15 cellular contexts compared by ENCODE assay signal in genomic region chr3:147407495-147408179, GRCh38. TPM values are rescaled to one million over a fixed set of nuclear protein-coding genes. Genes with fewer than 3 reads are reported as not detected.
DNase-seq lines count a peak whose midpoint lies in the region; ATAC-seq, FAIRE-seq and TF ChIP-seq lines count a peak whose summit lies in the region.
"Had no signal": no experiment of that assay in that cellular context is flagged by ENCODE, and none has a peak within 500 bp of the region (broad histone marks: within the 10 kb centered on the region; RNA-seq: fewer than 3 reads in every experiment).

No MANE protein-coding gene starts in this region.

- no peaks in the 10 kb centered on the region for H3K9me2 ChIP-seq in GM23338 (ENCODE audit: insufficient read depth)

- no peak overlapping the region for H2AFZ ChIP-seq in GM23338
- H2AFZ ChIP-seq in HepG2 (ENCODE audit: low read length) = no peak overlapping the region

- H3K4me3 Mint-ChIP-seq in GM23338 = peak overlapping the region; percentile 79
- H3K4me3 Mint-ChIP-seq in central memory CD8-positive, alpha-beta T cell = no peak overlapping the region
- peak overlapping the region in 7 of 10 donors; percentile 37 to 70 (median 47) for H3K4me3 Mint-ChIP-seq in naive thymus-derived CD4-positive, alpha-beta T cell

- DNase-seq in GM23338 (ENCODE audit: low spot score) (peak; percentile 59), SIG-M5 treated with dmso at 0.1 percent for 504 hours (lab: John Stamatoyannopoulos, UW; ENCODE audit: unreplicated experiment) (no peak), GF-D8 (lab: John Stamatoyannopoulos, UW) (no peak), HepG2 (ENCODE audit: low spot score) (no peak), right atrium auricular region (ENCODE audit: low spot score) (no peak)
- no peak for DNase-seq in central memory CD8-positive, alpha-beta T cell (ENCODE audit: low spot score in 2 of 2)
- DNase-seq in naive thymus-derived CD4-positive, alpha-beta T cell = no peak
- DNase-seq: heart left ventricle, IMR-90, NCI-H1417, SHP77 treated with DMSO at 0.1 percent for 48 hours, testis had no signal

- H3K36me3 Mint-ChIP-seq in GM23338 (ENCODE audit: low read depth) = no peaks in the 10 kb centered on the region
- peaks cover 10% of the 10 kb centered on the region for H3K36me3 Mint-ChIP-seq in central memory CD8-positive, alpha-beta T cell (ENCODE audit: insufficient read depth)
- peaks cover 0 to 21% (median 6%) of the 10 kb centered on the region in 5 donors for H3K36me3 Mint-ChIP-seq in naive thymus-derived CD4-positive, alpha-beta T cell

- no peak for ATAC-seq in GM23338
- ATAC-seq in central memory CD8-positive, alpha-beta T cell (replicated peaks; ENCODE audit: extremely low read depth, poor library complexity, severe bottlenecking) = no peak
- no peak for ATAC-seq in naive thymus-derived CD4-positive, alpha-beta T cell
- no peak for ATAC-seq in HepG2
- ATAC-seq: heart left ventricle had no signal

- peaks cover 79% of the 10 kb centered on the region for H3K4me1 Mint-ChIP-seq in GM23338
- no peaks in the 10 kb centered on the region for H3K4me1 Mint-ChIP-seq in central memory CD8-positive, alpha-beta T cell
- peaks cover 9 to 38% (median 26%) of the 10 kb centered on the region in 7 donors for H3K4me1 Mint-ChIP-seq in naive thymus-derived CD4-positive, alpha-beta T cell

- no peak overlapping the region for H3K9ac ChIP-seq in BLaER1 treated with 17β-estradiol and CSF1 and Interleukin-3, amounts not matched to agents 10 nM and 100 nM
- no peak overlapping the region for H3K9ac ChIP-seq in HepG2 (ENCODE audit: insufficient read depth, low read depth, low read length)

- peaks cover 12 to 24% (median 21%) of the 10 kb centered on the region in 10 experiments for H3K4me1 ChIP-seq in BLaER1 treated with 17β-estradiol and CSF1 and Interleukin-3, amounts not matched to agents 10 nM and 100 nM
- H3K4me1 ChIP-seq in GM23338 (ENCODE audit: insufficient read depth) (peaks cover 81% of the 10 kb centered on the region), HepG2 (ENCODE audit: insufficient read depth, low read length) (no peaks in the 10 kb centered on the region), right atrium auricular region (peaks cover 0 to 31% of the 10 kb centered on the region in 2 donors)
- no peaks in the 10 kb centered on the region for H3K4me1 ChIP-seq in naive thymus-derived CD4-positive, alpha-beta T cell (ENCODE audit: control insufficient read depth in 2 of 2, insufficient read depth in 2 of 2, low read length in 2 of 2)

- WGBS in HepG2 (ENCODE audit: low lambda C conversion rate) = 66% methylated on average over 27 of the region's 27 CpGs

- peaks cover 99% of the 10 kb centered on the region for H3K27me3 Mint-ChIP-seq in GM23338 (ENCODE audit: insufficient read depth, low read depth, poor library complexity)
- peaks cover 85% of the 10 kb centered on the region for H3K27me3 Mint-ChIP-seq in central memory CD8-positive, alpha-beta T cell
- peaks cover 79 to 87% (median 83%) of the 10 kb centered on the region in 5 donors for H3K27me3 Mint-ChIP-seq in naive thymus-derived CD4-positive, alpha-beta T cell

- CTCF ChIA-PET in naive thymus-derived CD4-positive, alpha-beta T cell (lab: Charles Lee) = no interaction called here
- CTCF ChIA-PET in HepG2 (lab: Yijun Ruan, JAX; ENCODE audit: low intra/inter-chr PET ratio, low total read pairs) = no interaction called here

- peaks cover 0 to 22% (median 7%) of the 10 kb centered on the region in 11 experiments; a peak in 8 of 22 replicates for H4K20me1 ChIP-seq in BLaER1 treated with 17β-estradiol and CSF1 and Interleukin-3, amounts not matched to agents 10 nM and 100 nM
- H4K20me1 ChIP-seq in GM23338 (replicated peaks; ENCODE audit: insufficient read depth) (no peaks in the 10 kb centered on the region; the same call in 1 of the 2 replicates), HepG2 (ENCODE audit: insufficient read depth, low read length) (no peaks in the 10 kb centered on the region)

- H3K27me3 ChIP-seq in BLaER1 treated with 17β-estradiol and CSF1 and Interleukin-3, amounts not matched to agents 10 nM and 100 nM = peaks cover 98 to 100% (median 100%) of the 10 kb centered on the region in 11 experiments
- H3K27me3 ChIP-seq in GM23338 (ENCODE audit: insufficient read depth) (peaks cover 98% of the 10 kb centered on the region), HepG2 (ENCODE audit: control insufficient read depth in 1 of 2, insufficient read depth in 2 of 2, low read length in 2 of 2) (peaks cover 2 to 49% of the 10 kb centered on the region in 2 experiments), right atrium auricular region (peaks cover 61 to 74% of the 10 kb centered on the region in 2 donors)
- peaks cover 0 to 25% of the 10 kb centered on the region in 2 donors for H3K27me3 ChIP-seq in naive thymus-derived CD4-positive, alpha-beta T cell (ENCODE audit: control insufficient read depth in 2 of 2, insufficient read depth in 2 of 2, low read length in 2 of 2)
- H3K27me3 ChIP-seq: testis had no signal

- TF ChIP-seq POLR2A in HepG2 (IDR thresholded peaks at IDR 0.05; ENCODE audit: insufficient read depth in 1 of 2, low read depth in 2 of 2, low read length in 2 of 2) = no peak

- H3K9me3 Mint-ChIP-seq in GM23338 = peaks cover 12% of the 10 kb centered on the region
- H3K9me3 Mint-ChIP-seq in central memory CD8-positive, alpha-beta T cell = peaks cover 10% of the 10 kb centered on the region
- peaks cover 0 to 60% (median 20%) of the 10 kb centered on the region in 11 donors for H3K9me3 Mint-ChIP-seq in naive thymus-derived CD4-positive, alpha-beta T cell

- no peak for FAIRE-seq in HepG2 (lab: Jason Lieb, UNC)
- FAIRE-seq: TTC549 had no signal

- H3K4me3 ChIP-seq in BLaER1 treated with 17β-estradiol and CSF1 and Interleukin-3, amounts not matched to agents 10 nM and 100 nM = 0 out of 20 replicates have a peak overlapping the region, but pooled peaks of 1 of the 10 experiments have one; percentile 12
- H3K4me3 ChIP-seq in GM23338 = peak overlapping the region; percentile 71
- no peak overlapping the region for H3K4me3 ChIP-seq in naive thymus-derived CD4-positive, alpha-beta T cell (ENCODE audit: low read length)
- no peak overlapping the region for H3K4me3 ChIP-seq in HepG2 (replicated peaks in 1 of 3; ENCODE audit: insufficient read depth in 1 of 3, low read depth in 2 of 3, low read length in 3 of 3)
- H3K4me3 ChIP-seq in right atrium auricular region = no peak overlapping the region
- H3K4me3 ChIP-seq: heart left ventricle, testis had no signal

- no TSS peak for BruUV-seq in HepG2 (replicated peaks; lab: Mats Ljungman, UMichigan)

- no peak for TF ChIP-seq RAD21 in HepG2 (CRISPR knock-in tag; IDR thresholded peaks at IDR 0.05)

- in situ Hi-C loops in HepG2 (cut with HindIII; ENCODE audit: extremely low pct_ligation_motif_present, low pct_unique_long_range_greater_than_20kb) = no loop called here

- TF ChIP-seq EP300 in HepG2 (IDR thresholded peaks at IDR 0.05; ENCODE audit: low read depth in 2 of 2, low read length in 2 of 2) (no peak), HepG2 (CRISPR knock-in tag; IDR thresholded peaks at IDR 0.05; ENCODE audit: borderline replicate concordance) (no peak)

- H3K27ac ChIP-seq in BLaER1 treated with 17β-estradiol and CSF1 and Interleukin-3, amounts not matched to agents 10 nM and 100 nM = no peak overlapping the region
- H3K27ac ChIP-seq in GM23338 (ENCODE audit: low read depth) (no peak overlapping the region), HepG2 (ENCODE audit: extremely low read length, insufficient read depth, low read length) (no peak overlapping the region), right atrium auricular region (no peak overlapping the region)
- no peak overlapping the region for H3K27ac ChIP-seq in naive thymus-derived CD4-positive, alpha-beta T cell (ENCODE audit: low read depth, low read length)
- H3K27ac ChIP-seq: heart left ventricle, testis had no signal

- peaks cover 47 to 82% (median 67%) of the 10 kb centered on the region in 11 experiments for H3K9me3 ChIP-seq in BLaER1 treated with 17β-estradiol and CSF1 and Interleukin-3, amounts not matched to agents 10 nM and 100 nM (replicated peaks in 1 of 11)
- peaks cover 0 to 15% (median 0%) of the 10 kb centered on the region in 3 experiments for H3K9me3 ChIP-seq in naive thymus-derived CD4-positive, alpha-beta T cell (ENCODE audit: control insufficient read depth in 2 of 3, low read length in 3 of 3)
- H3K9me3 ChIP-seq in HepG2 (ENCODE audit: low read length) (no peaks in the 10 kb centered on the region), right atrium auricular region (peaks cover 0 to 8% of the 10 kb centered on the region in 2 donors)
- H3K9me3 ChIP-seq: heart left ventricle, testis had no signal

- intact Hi-C loops in naive thymus-derived CD4-positive, alpha-beta T cell (cut with micrococcal nuclease) = no loop called here
- intact Hi-C loops in HepG2 (cut with micrococcal nuclease; ENCODE audit: unreplicated experiment) = no loop called here

- no peaks in the 10 kb centered on the region for H3K79me2 ChIP-seq in GM23338 (replicated peaks; ENCODE audit: insufficient read depth)
- H3K79me2 ChIP-seq in HepG2 (ENCODE audit: insufficient read depth, low read length) = no peaks in the 10 kb centered on the region

- TF ChIP-seq CTCF in GM23338 (conservative IDR thresholded peaks at IDR 0.05; ENCODE audit: low read depth in 2 of 2) (no peak), HepG2 (CRISPR knock-in tag; IDR thresholded peaks at IDR 0.05) (no peak), right atrium auricular region (IDR thresholded peaks at IDR 0.05) (no peak)

- peaks cover 50% of the 10 kb centered on the region for H3F3A ChIP-seq in GM23338 (replicated peaks; ENCODE audit: low read depth)

- H3K4me2 ChIP-seq in BLaER1 treated with 17β-estradiol and CSF1 and Interleukin-3, amounts not matched to agents 10 nM and 100 nM = peak overlapping the region in 10 of 11 experiments; percentile 47 to 71 (median 58); a peak in 15 of 22 replicates
- H3K4me2 ChIP-seq in GM23338 (peak overlapping the region; percentile 95), HepG2 (ENCODE audit: low read depth, low read length) (no peak overlapping the region; the same call in 1 of the 2 replicates)

- H3K27ac Mint-ChIP-seq in GM23338 = no peak overlapping the region
- peak overlapping the region; percentile 84 for H3K27ac Mint-ChIP-seq in central memory CD8-positive, alpha-beta T cell (ENCODE audit: low read depth)
- H3K27ac Mint-ChIP-seq in naive thymus-derived CD4-positive, alpha-beta T cell = peak overlapping the region in 2 of 9 donors; percentile 54 to 91

- POLR2A ChIA-PET in naive thymus-derived CD4-positive, alpha-beta T cell (lab: Charles Lee) = no interaction called here
- POLR2A ChIA-PET in HepG2 (lab: Yijun Ruan, JAX) = no interaction called here

- H3K36me3 ChIP-seq in BLaER1 treated with 17β-estradiol and CSF1 and Interleukin-3, amounts not matched to agents 10 nM and 100 nM = no peaks in the 10 kb centered on the region
- no peaks in the 10 kb centered on the region for H3K36me3 ChIP-seq in GM23338 (ENCODE audit: insufficient read depth)
- H3K36me3 ChIP-seq in naive thymus-derived CD4-positive, alpha-beta T cell (ENCODE audit: control insufficient read depth in 2 of 3, insufficient read depth in 3 of 3, low read length in 3 of 3) = no peaks in the 10 kb centered on the region
- H3K36me3 ChIP-seq in HepG2 (replicated peaks in 1 of 2; ENCODE audit: control insufficient read depth in 1 of 2, insufficient read depth in 2 of 2, low read length in 2 of 2) = no peaks in the 10 kb centered on the region
- no peaks in the 10 kb centered on the region for H3K36me3 ChIP-seq in right atrium auricular region
- H3K36me3 ChIP-seq: heart left ventricle had no signal

RNA-seq across cellular contexts. Expression of gene ZIC4, which starts 1.3 kb away (rescaled TPM):
- not detected in 2 replicates for total RNA-seq in GM23338 (2014; rRNA removed; shearing (Covaris generic))
- 0.12 TPM in 1 of 2 replicates, not detected in the other for polyA plus RNA-seq in GM23338 (2016; fragmentation: Nextera tagmentation; extraction: Ambion mirVana)
- total RNA-seq in naive thymus-derived CD4-positive, alpha-beta T cell = not detected
- not detected for polyA plus RNA-seq in naive thymus-derived CD4-positive, alpha-beta T cell
- total RNA-seq in HepG2 (2016; rRNA removed; fragmentation: Illumina TruSeq; extraction: Trizol) = not detected in 2 replicates
- not detected in 2 replicates for total RNA-seq in HepG2 (2016; cell fraction: cytosol; rRNA removed; fragmentation: Illumina TruSeq; extraction: Trizol; ENCODE audit: low read depth)
- not detected in 2 replicates for total RNA-seq in HepG2 (2016; cell fraction: insoluble cytoplasmic fraction; rRNA removed; fragmentation: Illumina TruSeq; extraction: Trizol)
- total RNA-seq in HepG2 (2016; cell fraction: membrane; rRNA removed; fragmentation: Illumina TruSeq; extraction: Trizol) = not detected in 2 replicates
- total RNA-seq in HepG2 (2016; cell fraction: nucleus; rRNA removed; fragmentation: Illumina TruSeq; extraction: Trizol) = not detected in 2 replicates
- polyA plus RNA-seq in HepG2 (2011; rRNA removed) = not detected in 2 replicates
- not detected in 2 replicates for polyA plus RNA-seq in HepG2 (2011; cell fraction: cytosol; rRNA removed)
- polyA plus RNA-seq in HepG2 (2011; cell fraction: nucleus; rRNA removed) = not detected in 2 replicates
- not detected in 2 replicates for polyA plus RNA-seq in HepG2 (2012)
- not detected in 2 replicates for polyA plus RNA-seq in HepG2 (2016; cell fraction: cytosol; fragmentation: Illumina TruSeq; extraction: Trizol; ENCODE audit: low read depth)
- not detected in 2 replicates for polyA plus RNA-seq in HepG2 (2016; cell fraction: insoluble cytoplasmic fraction; fragmentation: Illumina TruSeq; extraction: Trizol; ENCODE audit: low read depth)
- polyA plus RNA-seq in HepG2 (2016; cell fraction: membrane; fragmentation: Illumina TruSeq; extraction: Trizol; ENCODE audit: low read depth) = not detected in 2 replicates
- polyA plus RNA-seq in HepG2 (2016; cell fraction: nucleus; fragmentation: Illumina TruSeq; extraction: Trizol; ENCODE audit: insufficient read depth, low read depth) = not detected in 2 replicates
- not detected in 2 replicates for polyA minus RNA-seq in HepG2 (2011; rRNA and poly(A)+ RNA removed; ENCODE audit: low replicate concordance)
- not detected in 2 replicates for polyA minus RNA-seq in HepG2 (2011; cell fraction: cytosol; rRNA and poly(A)+ RNA removed)
- not detected in 2 replicates for polyA minus RNA-seq in HepG2 (2011; cell fraction: nucleus; rRNA and poly(A)+ RNA removed)
- total RNA-seq in right atrium auricular region = not detected
- total RNA-seq: heart left ventricle, IMR-90, liver had no signal
- polyA plus RNA-seq: heart left ventricle, IMR-90 had no signal

RNA-seq across cellular contexts. Expression of gene ZIC1, which starts 1.5 kb away (rescaled TPM):
- 0.19 and 0.21 TPM in 2 replicates for total RNA-seq in GM23338 (2014; rRNA removed; shearing (Covaris generic))
- polyA plus RNA-seq in GM23338 (2016; fragmentation: Nextera tagmentation; extraction: Ambion mirVana) = 0.95 and 1.4 TPM in 2 replicates
- total RNA-seq in naive thymus-derived CD4-positive, alpha-beta T cell = not detected
- polyA plus RNA-seq in naive thymus-derived CD4-positive, alpha-beta T cell = not detected
- total RNA-seq in HepG2 (2016; rRNA removed; fragmentation: Illumina TruSeq; extraction: Trizol) = not detected in 2 replicates
- total RNA-seq in HepG2 (2016; cell fraction: cytosol; rRNA removed; fragmentation: Illumina TruSeq; extraction: Trizol; ENCODE audit: low read depth) = not detected in 2 replicates
- total RNA-seq in HepG2 (2016; cell fraction: insoluble cytoplasmic fraction; rRNA removed; fragmentation: Illumina TruSeq; extraction: Trizol) = not detected in 2 replicates
- total RNA-seq in HepG2 (2016; cell fraction: membrane; rRNA removed; fragmentation: Illumina TruSeq; extraction: Trizol) = not detected in 2 replicates
- not detected in 2 replicates for total RNA-seq in HepG2 (2016; cell fraction: nucleus; rRNA removed; fragmentation: Illumina TruSeq; extraction: Trizol)
- not detected in 2 replicates for polyA plus RNA-seq in HepG2 (2011; rRNA removed)
- not detected in 2 replicates for polyA plus RNA-seq in HepG2 (2011; cell fraction: cytosol; rRNA removed)
- polyA plus RNA-seq in HepG2 (2011; cell fraction: nucleus; rRNA removed) = not detected in 2 replicates
- not detected in 2 replicates for polyA plus RNA-seq in HepG2 (2012)
- not detected in 2 replicates for polyA plus RNA-seq in HepG2 (2016; cell fraction: cytosol; fragmentation: Illumina TruSeq; extraction: Trizol; ENCODE audit: low read depth)
- not detected in 2 replicates for polyA plus RNA-seq in HepG2 (2016; cell fraction: insoluble cytoplasmic fraction; fragmentation: Illumina TruSeq; extraction: Trizol; ENCODE audit: low read depth)
- polyA plus RNA-seq in HepG2 (2016; cell fraction: membrane; fragmentation: Illumina TruSeq; extraction: Trizol; ENCODE audit: low read depth) = not detected in 2 replicates
- not detected in 2 replicates for polyA plus RNA-seq in HepG2 (2016; cell fraction: nucleus; fragmentation: Illumina TruSeq; extraction: Trizol; ENCODE audit: insufficient read depth, low read depth)
- polyA minus RNA-seq in HepG2 (2011; rRNA and poly(A)+ RNA removed; ENCODE audit: low replicate concordance) = not detected in 2 replicates
- polyA minus RNA-seq in HepG2 (2011; cell fraction: cytosol; rRNA and poly(A)+ RNA removed) = not detected in 2 replicates
- polyA minus RNA-seq in HepG2 (2011; cell fraction: nucleus; rRNA and poly(A)+ RNA removed) = not detected in 2 replicates
- under 1 TPM in 1 of 2 donors, not detected in 1; 0.04 TPM for total RNA-seq in right atrium auricular region
- total RNA-seq: IMR-90, liver had no signal
- polyA plus RNA-seq: heart left ventricle, IMR-90 had no signal
